8 cellular contexts compared by ENCODE assay signal in the genomic region with DNA sequence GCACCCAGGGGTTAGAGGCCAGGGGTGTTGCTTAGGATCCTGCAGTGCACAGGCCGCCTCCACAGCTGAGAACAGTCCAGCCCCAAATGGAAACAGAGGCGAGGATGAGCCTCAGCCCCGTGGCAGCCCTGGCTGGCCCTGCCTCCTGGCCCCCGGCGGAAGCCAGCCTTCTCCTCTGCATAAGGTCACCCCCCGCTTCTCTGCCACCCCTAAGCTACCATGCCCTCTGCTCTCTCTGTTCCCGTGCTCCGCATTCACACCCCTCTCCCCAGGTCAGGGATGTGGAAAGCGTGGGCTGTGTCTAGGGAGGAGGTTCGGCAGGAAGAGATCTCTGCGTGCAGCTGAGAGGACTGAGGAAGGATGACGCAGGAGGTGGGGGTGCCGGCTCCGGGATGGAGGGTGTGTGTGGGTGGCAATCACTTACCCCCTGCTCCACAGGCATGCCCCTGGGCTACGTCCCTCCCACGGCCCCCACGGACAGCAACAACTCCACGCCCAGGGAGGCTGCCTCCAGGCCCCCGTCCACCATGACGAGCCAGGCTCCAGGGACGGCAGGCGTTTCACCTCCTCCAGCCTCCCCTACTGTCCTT. TPM values are rescaled to one million over a fixed set of nuclear protein-coding genes. Genes with fewer than 3 reads are reported as not detected.
DNase-seq lines count a peak whose midpoint lies in the region; ATAC-seq and TF ChIP-seq lines count a peak whose summit lies in the region.
"Had no signal": no experiment of that assay in that cellular context is flagged by ENCODE, and none has a peak within 500 bp of the region (broad histone marks: within the 10 kb centered on the region; RNA-seq: fewer than 3 reads in every experiment).

No MANE protein-coding gene starts in this region.

- H3K36me3 Mint-ChIP-seq in T-helper 17 cell (ENCODE audit: low read depth), result no peaks in the 10 kb centered on the region

- peaks cover 2% of the 10 kb centered on the region for H3K4me1 Mint-ChIP-seq in T-helper 17 cell

- no peak for DNase-seq in T-helper 17 cell
- DNase-seq in heart right ventricle, result peak; percentile 68 to 76
- no peak for DNase-seq in thyroid gland
- no peak for DNase-seq in NCI-H345 treated with DMSO at 0.1 percent for 48 hours (lab: John Stamatoyannopoulos, UW; ENCODE audit: unreplicated experiment)
- no peak for DNase-seq in T-helper 9 cell
- DNase-seq: KG1 had no signal

- H3K27ac ChIP-seq in heart right ventricle, result peak overlapping the region; percentile 80 to 97 (median 89)
- H3K27ac ChIP-seq in thyroid gland, result peak overlapping the region; percentile 39 to 71 (median 63)
- H3K27ac ChIP-seq: epithelial cell of prostate had no signal

- H3K4me3 ChIP-seq in heart right ventricle (peak overlapping the region; percentile 2 to 59 (median 50)), thyroid gland (replicated peaks in 1 of 3) (peak overlapping the region in 1 of 3 donors; percentile 3)

- TF ChIP-seq CTCF in heart right ventricle (IDR thresholded peaks at IDR 0.05), result no peak
- no peak for TF ChIP-seq CTCF in thyroid gland (IDR thresholded peaks at IDR 0.05)

- peaks cover 0 to 25% (median 2%) of the 10 kb centered on the region in 7 donors for H3K27me3 ChIP-seq in heart right ventricle
- no peaks in the 10 kb centered on the region for H3K27me3 ChIP-seq in thyroid gland

- ATAC-seq in T-helper 17 cell (peak; percentile 30), heart right ventricle (peak; percentile 71 to 92 (median 88)), GM18520 (IDR thresholded peaks at IDR 0.05; ENCODE audit: unreplicated experiment) (no peak)

- peaks cover 0 to 34% (median 0%) of the 10 kb centered on the region in 9 donors for H3K36me3 ChIP-seq in heart right ventricle
- H3K36me3 ChIP-seq in thyroid gland, result no peaks in the 10 kb centered on the region

- intact Hi-C loops in heart right ventricle (cut with DNase I), result no loop called here
- intact Hi-C loops in thyroid gland (cut with DNase I), result no loop called here

- TF ChIP-seq POLR2A in thyroid gland (IDR thresholded peaks at IDR 0.05), result no peak

- WGBS in heart right ventricle, 2 donors, result 22 to 35% methylated on average over 22 of the region's 22 CpGs
- WGBS in thyroid gland, 2 donors, result 47 to 53% methylated on average over 16 to 22 of the region's 22 CpGs

- peaks cover 16% of the 10 kb centered on the region for H3K27me3 Mint-ChIP-seq in T-helper 17 cell

- H3K9me3 ChIP-seq in T-helper 17 cell (ENCODE audit: control insufficient read depth, low read length, poor library complexity, severe bottlenecking) (no peaks in the 10 kb centered on the region), heart right ventricle (no peaks in the 10 kb centered on the region), thyroid gland (no peaks in the 10 kb centered on the region)

- no peak overlapping the region for H3K4me3 Mint-ChIP-seq in T-helper 17 cell

- H3K4me1 ChIP-seq in heart right ventricle (peaks cover 6 to 39% (median 14%) of the 10 kb centered on the region in 9 donors), thyroid gland (no peaks in the 10 kb centered on the region)

- H3K27ac Mint-ChIP-seq in T-helper 17 cell, result no peak overlapping the region

RNA-seq across cellular contexts. Expression of a gene that starts 6.0 kb away (rescaled TPM):
- total RNA-seq in T-helper 17 cell (under 1 TPM; 0.08 to 0.47 TPM), heart right ventricle (1 to 10 TPM; 2.0 to 6.5 (median 4.0) TPM), thyroid gland (1 to 10 TPM; 1.7 to 2.9 (median 2.2) TPM)
- polyA plus RNA-seq in heart right ventricle, result 1 to 10 TPM in 1 of 2 donors, under 1 TPM in 1; 0.72 to 2.8 TPM

RNA-seq across cellular contexts. Expression of a gene that starts 9.3 kb away (rescaled TPM):
- 10 to 100 TPM in 1 of 2 donors, 1 to 10 TPM in 1; 9.1 to 11.9 TPM for total RNA-seq in T-helper 17 cell
- total RNA-seq in heart right ventricle, result 1 to 10 TPM; 5.8 to 9.9 (median 6.8) TPM
- polyA plus RNA-seq in heart right ventricle, result 10 to 100 TPM in 1 of 2 donors, 1 to 10 TPM in 1; 9.0 to 16.4 TPM
- 10 to 100 TPM in 2 of 4 donors, 1 to 10 TPM in 2; 5.1 to 28.3 (median 12.2) TPM for total RNA-seq in thyroid gland

RNA-seq across cellular contexts. Expression of a gene that starts 17.9 kb away (rescaled TPM):
- 10 to 100 TPM; 19.4 to 25.5 TPM for total RNA-seq in T-helper 17 cell
- 1 to 10 TPM; 2.5 to 7.8 (median 4.3) TPM for total RNA-seq in heart right ventricle
- 1 to 10 TPM; 4.9 to 7.5 TPM for polyA plus RNA-seq in heart right ventricle
- 10 to 100 TPM in 2 of 4 donors, 1 to 10 TPM in 2; 2.1 to 12.0 (median 6.5) TPM for total RNA-seq in thyroid gland

RNA-seq across cellular contexts. Expression of a gene that starts 29.7 kb away (rescaled TPM):
- not detected for total RNA-seq in T-helper 17 cell
- not detected for total RNA-seq in heart right ventricle
- not detected for polyA plus RNA-seq in heart right ventricle
- not detected for total RNA-seq in thyroid gland

RNA-seq across cellular contexts. Expression of a gene that starts 32.8 kb away (rescaled TPM):
- 1 to 10 TPM; 6.5 to 7.2 TPM for total RNA-seq in T-helper 17 cell
- 10 to 100 TPM; 42.5 to 69.8 (median 48.3) TPM for total RNA-seq in heart right ventricle
- 100 to 1,000 TPM in 1 of 2 donors, 10 to 100 TPM in 1; 88.7 to 117 TPM for polyA plus RNA-seq in heart right ventricle
- 100 to 1,000 TPM in 2 of 4 donors, 10 to 100 TPM in 2; 52.1 to 178 (median 100) TPM for total RNA-seq in thyroid gland

Comparison
In these comparisons a context has a peak if more than half of its experiments do, and no peak if none do; other contexts are left out.
1. DNase-seq: peak in heart right ventricle (2 of 2); none in T-helper 17 cell (0 of 3), thyroid gland (0 of 2), NCI-H345 treated with DMSO at 0.1 percent for 48 hours (single experiment) and T-helper 9 cell (single experiment).